ENCODE assay signal across 16 cellular contexts in the genomic region with DNA sequence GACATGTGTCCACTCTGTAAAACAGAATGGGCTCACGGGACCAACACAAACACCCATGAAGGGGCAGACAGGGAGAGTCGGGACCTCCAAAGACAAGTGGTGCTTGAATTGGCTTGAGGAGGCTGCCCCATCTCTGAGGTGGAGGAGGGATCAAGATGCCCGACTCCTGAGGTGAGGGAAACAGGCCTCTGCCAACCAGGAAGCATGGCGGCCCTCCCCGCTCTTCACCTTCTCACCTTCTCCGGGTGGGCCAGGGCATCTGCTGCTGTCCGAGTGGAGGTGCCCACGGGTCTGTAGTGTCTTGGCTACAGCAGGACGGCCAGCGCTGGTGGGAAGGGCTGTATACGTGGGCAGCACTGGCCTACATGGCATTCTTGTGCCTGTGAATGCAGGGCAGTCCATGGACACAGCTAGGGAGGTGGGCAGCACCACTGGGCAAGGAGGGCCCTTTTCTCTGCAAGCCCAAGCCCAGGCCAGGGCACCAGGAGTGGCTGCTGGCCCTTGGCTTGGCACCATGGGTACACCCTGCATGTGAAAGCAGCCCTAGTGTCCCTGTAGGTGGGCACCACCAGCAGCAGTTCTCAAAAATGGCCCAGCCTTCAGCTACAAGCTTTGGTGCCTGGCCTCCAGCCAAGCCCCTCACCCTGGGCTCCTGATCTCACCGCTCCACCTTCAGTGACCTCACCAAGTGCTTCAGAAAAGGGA.
"Had no signal": no experiment of that assay in that cellular context is flagged by ENCODE, and none has a peak within 500 bp of the region (broad histone marks: within the 10 kb centered on the region; RNA-seq: fewer than 3 reads in every experiment).

No MANE protein-coding gene starts in this region.

- H3K27ac ChIP-seq: right lobe of liver, SJCRH30, thoracic aorta had no signal

- H3K9me3 Mint-ChIP-seq: central memory CD8-positive, alpha-beta T cell; immature natural killer cell; naive thymus-derived CD4-positive, alpha-beta T cell; T-helper 2 cell treated with Interferon-gamma antibody and Interleukin-4, amounts not matched to agents 5 μg/mL and 100 μg/mL, for 36 hours had no signal

- H3K4me3 Mint-ChIP-seq: activated naive CD8-positive, alpha-beta T cell; central memory CD8-positive, alpha-beta T cell; immature natural killer cell; naive thymus-derived CD4-positive, alpha-beta T cell; T-helper 2 cell treated with Interferon-gamma antibody and Interleukin-4, amounts not matched to agents 5 μg/mL and 100 μg/mL, for 36 hours had no signal

- ATAC-seq: naive thymus-derived CD4-positive, alpha-beta T cell; right lobe of liver had no signal

- H3K9me3 ChIP-seq: right lobe of liver, SJCRH30, thoracic aorta had no signal

- H3K4me1 ChIP-seq: right lobe of liver had no signal

- DNase-seq: activated CD4-positive, alpha-beta T cell treated with anti-CD3 and anti-CD28 coated beads, Interleukin-2, amount 50 U/mL, for 1 hour; activated gamma-delta T cell treated with Interleukin-2 at 50 U/mL for 16 hours; activated T-cell treated with anti-CD3 and anti-CD28 coated beads, Interleukin-2, amount 50 U/mL, for 48 hours; amniotic stem cell; cortex of kidney; effector CD4-positive, alpha-beta T cell; glutamatergic neuron; immature natural killer cell; naive thymus-derived CD4-positive, alpha-beta T cell; right lobe of liver; SJCRH30 had no signal

- H3K36me3 Mint-ChIP-seq: activated naive CD8-positive, alpha-beta T cell; immature natural killer cell had no signal

- H3K27ac Mint-ChIP-seq: activated naive CD8-positive, alpha-beta T cell; progenitor cell of endocrine pancreas; T-helper 2 cell treated with Interferon-gamma antibody and Interleukin-4, amounts not matched to agents 5 μg/mL and 100 μg/mL, for 36 hours had no signal

- H3K27me3 Mint-ChIP-seq: activated naive CD8-positive, alpha-beta T cell; central memory CD8-positive, alpha-beta T cell; naive thymus-derived CD4-positive, alpha-beta T cell; progenitor cell of endocrine pancreas had no signal

- H3K27me3 ChIP-seq: right lobe of liver, SJCRH30 had no signal

- H3K4me3 ChIP-seq: right lobe of liver, SJCRH30, thoracic aorta had no signal

- H3K36me3 ChIP-seq: right lobe of liver, SJCRH30 had no signal
